Comparison of ENCODE assay signal across 8 cellular contexts in genomic region chr4:128553665-128554515, GRCh38.
A peak's percentile ranks its signal among the peaks of the same experiment; 100 is the strongest.
DNase-seq lines count a peak whose midpoint lies in the region; ATAC-seq, FAIRE-seq and TF ChIP-seq lines count a peak whose summit lies in the region.

No MANE protein-coding gene starts in this region.

- TF ChIP-seq CTCF in SK-N-SH (IDR thresholded peaks at IDR 0.05) (no peak), gastroesophageal sphincter (IDR thresholded peaks at IDR 0.05) (no peak)

- no peaks in the 10 kb centered on the region for H3K9me2 ChIP-seq in SK-N-SH

- H3K9ac ChIP-seq in SK-N-SH: peak overlapping the region; percentile 80

- no peaks in the 10 kb centered on the region for H3K79me2 ChIP-seq in SK-N-SH (ENCODE audit: insufficient read depth)

- TF ChIP-seq RAD21 in SK-N-SH (IDR thresholded peaks at IDR 0.05; ENCODE audit: low read length): no peak

- H3K4me3 ChIP-seq in SK-N-SH (ENCODE audit: low read depth in 2 of 2, low read length in 1 of 2): peak overlapping the region; percentile 51 to 66
- peak overlapping the region; percentile 56 to 67 for H3K4me3 ChIP-seq in gastroesophageal sphincter
- peak overlapping the region in 1 of 2 donors; percentile 43 for H3K4me3 ChIP-seq in small intestine (ENCODE audit: low read depth in 1 of 2, low read length in 2 of 2)

- H3K27ac ChIP-seq in SK-N-SH (ENCODE audit: low read depth in 2 of 2, low read length in 1 of 2) (peak overlapping the region; percentile 93 to 99), gastroesophageal sphincter (peak overlapping the region; percentile 86 to 92 (median 90)), small intestine (ENCODE audit: low read depth in 1 of 2, low read length in 1 of 2) (peak overlapping the region; percentile 62 to 77)

- CTCF ChIA-PET in SK-N-SH (lab: Yijun Ruan, JAX): interaction anchor here (0.6 to 2.9 kb wide), 16 partner anchors 9 to 363 kb away, joined by 3 to 34 read pairs (median 4); partner anchors contain the start of gene JADE1

- DNase-seq in NOMO-1 treated with DMSO at 0.1 percent for 48 hours (lab: John Stamatoyannopoulos, UW; ENCODE audit: unreplicated experiment) (peak; percentile 24), NOMO-1 treated with dmso at 0.1 percent for 144 hours (lab: John Stamatoyannopoulos, UW; ENCODE audit: unreplicated experiment) (no peak), SK-N-SH (peak; percentile 12), small intestine (peak; percentile 64), globus pallidus (ENCODE audit: low spot score) (no peak)

- H3F3A ChIP-seq in SK-N-SH (replicated peaks; ENCODE audit: insufficient read depth): peaks cover 10% of the 10 kb centered on the region

- no peaks in the 10 kb centered on the region for H3K9me3 ChIP-seq in SK-N-SH
- peaks cover 0 to 6% (median 0%) of the 10 kb centered on the region in 3 donors for H3K9me3 ChIP-seq in gastroesophageal sphincter
- no peaks in the 10 kb centered on the region for H3K9me3 ChIP-seq in small intestine (ENCODE audit: control insufficient read depth, low read depth)

- ATAC-seq in gastroesophageal sphincter: no peak
- no peak for ATAC-seq in GM21786 (IDR thresholded peaks at IDR 0.05; ENCODE audit: unreplicated experiment)
- no peak for ATAC-seq in GM21825 (IDR thresholded peaks at IDR 0.05; ENCODE audit: unreplicated experiment)

- no peaks in the 10 kb centered on the region for H4K20me1 ChIP-seq in SK-N-SH (ENCODE audit: insufficient read depth)

- peak overlapping the region; percentile 85 for H3K4me2 ChIP-seq in SK-N-SH

- H3K27me3 ChIP-seq in SK-N-SH (ENCODE audit: insufficient read depth) (no peaks in the 10 kb centered on the region), gastroesophageal sphincter (no peaks in the 10 kb centered on the region), small intestine (ENCODE audit: control insufficient read depth in 2 of 2, insufficient read depth in 2 of 2, low read length in 2 of 2) (no peaks in the 10 kb centered on the region)

- H2AFZ ChIP-seq in SK-N-SH (ENCODE audit: low read depth): peak overlapping the region; percentile 84; the same call in 1 of the 2 replicates

- WGBS in SK-N-SH (ENCODE audit: low lambda C conversion rate): 20% methylated on average over 5 of the region's 5 CpGs
- WGBS in gastroesophageal sphincter (ENCODE audit: low coverage in 1 of 2), 2 donors: 8 to 14% methylated on average over 4 to 5 of the region's 5 CpGs
- 8 to 27% (median 16%) methylated on average over 5 of the region's 5 CpGs for WGBS in small intestine, 3 donors

- TF ChIP-seq EP300 in SK-N-SH (IDR thresholded peaks at IDR 0.05; ENCODE audit: borderline replicate concordance in 1 of 2, low read depth in 1 of 2, low read length in 1 of 2) (no peak; a peak in 1 of 4 replicates), gastroesophageal sphincter (IDR thresholded peaks at IDR 0.05) (no peak)

- H3K4me1 ChIP-seq in SK-N-SH (ENCODE audit: control insufficient read depth in 1 of 2, insufficient read depth in 2 of 2, low read depth in 1 of 2, low read length in 1 of 2): peaks cover 12 to 32% of the 10 kb centered on the region in 2 experiments
- H3K4me1 ChIP-seq in gastroesophageal sphincter: peaks cover 6 to 24% (median 9%) of the 10 kb centered on the region in 3 donors
- peaks cover 0 to 3% of the 10 kb centered on the region in 2 donors for H3K4me1 ChIP-seq in small intestine (ENCODE audit: control insufficient read depth in 2 of 2, insufficient read depth in 1 of 2, low read depth in 1 of 2, low read length in 1 of 2)

- FAIRE-seq in small intestine (lab: Jason Lieb, UNC): no peak

- POLR2A ChIA-PET in SK-N-SH (lab: Yijun Ruan, JAX): interaction anchor here (1.1 to 2.8 kb wide), 14 partner anchors 10 to 589 kb away, joined by 3 to 17 read pairs (median 6); partner anchors contain the start of genes ABHD18 and JADE1

- H3K36me3 ChIP-seq in SK-N-SH (replicated peaks in 1 of 2; ENCODE audit: control insufficient read depth in 1 of 2, insufficient read depth in 2 of 2, low read length in 1 of 2) (no peaks in the 10 kb centered on the region), gastroesophageal sphincter (no peaks in the 10 kb centered on the region), small intestine (ENCODE audit: control insufficient read depth in 2 of 2, insufficient read depth in 2 of 2, low read length in 2 of 2) (no peaks in the 10 kb centered on the region)

- no peak for TF ChIP-seq POLR2A in gastroesophageal sphincter (IDR thresholded peaks at IDR 0.05)

TF ChIP-seq in SK-N-SH, 30 proteins besides CTCF, POLR2A, EP300 and RAD21:
- TF ChIP-seq RCOR1 (IDR thresholded peaks at IDR 0.05; ENCODE audit: low read length): 0 out of 2 replicates have a peak, but pooled peaks have one; percentile 2
- TF ChIP-seq SIN3A (IDR thresholded peaks at IDR 0.05; ENCODE audit: borderline replicate concordance, low read depth, low read length): no peak
- TF ChIP-seq, protein P1, sequence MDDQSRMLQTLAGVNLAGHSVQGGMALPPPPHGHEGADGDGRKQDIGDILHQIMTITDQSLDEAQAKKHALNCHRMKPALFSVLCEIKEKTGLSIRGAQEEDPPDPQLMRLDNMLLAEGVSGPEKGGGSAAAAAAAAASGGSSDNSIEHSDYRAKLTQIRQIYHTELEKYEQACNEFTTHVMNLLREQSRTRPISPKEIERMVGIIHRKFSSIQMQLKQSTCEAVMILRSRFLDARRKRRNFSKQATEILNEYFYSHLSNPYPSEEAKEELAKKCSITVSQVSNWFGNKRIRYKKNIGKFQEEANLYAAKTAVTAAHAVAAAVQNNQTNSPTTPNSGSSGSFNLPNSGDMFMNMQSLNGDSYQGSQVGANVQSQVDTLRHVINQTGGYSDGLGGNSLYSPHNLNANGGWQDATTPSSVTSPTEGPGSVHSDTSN (IDR thresholded peaks at IDR 0.05): no peak; the same call in 1 of the 2 replicates
- TF ChIP-seq MEF2A (IDR thresholded peaks at IDR 0.05; ENCODE audit: borderline replicate concordance, low read depth): no peak
- 0 out of 2 replicates have a peak, but pooled peaks have one; percentile 7 for TF ChIP-seq SMC3 (IDR thresholded peaks at IDR 0.05; ENCODE audit: low read depth, low read length)
- TF ChIP-seq MXI1 (IDR thresholded peaks at IDR 0.05; ENCODE audit: low read depth, low read length): no peak
- no peak for TF ChIP-seq EZH2phosphoT487 (IDR thresholded peaks at IDR 0.05; ENCODE audit: borderline replicate concordance, low read depth)
- no peak for TF ChIP-seq YY1 (IDR thresholded peaks at IDR 0.05; ENCODE audit: low read depth)
- TF ChIP-seq FOXM1 (IDR thresholded peaks at IDR 0.05; ENCODE audit: low read depth): no peak

Comparison
In these comparisons a context has a peak if more than half of its experiments do, and no peak if none do; other contexts are left out.
1. DNase-seq: peak in NOMO-1 treated with DMSO at 0.1 percent for 48 hours (single experiment), SK-N-SH (single experiment) and small intestine (single experiment); none in NOMO-1 treated with dmso at 0.1 percent for 144 hours (single experiment) and globus pallidus (single experiment).
2. Peak in every context shown above with its lines, with median percentiles within 50 percentile points of each other: H3K27ac ChIP-seq.